In genomic region chr16:66844009-66844341, GRCh38 we compare ENCODE assay signal across 11 cellular contexts. TPM values are rescaled to one million over a fixed set of nuclear protein-coding genes. Genes with fewer than 3 reads are reported as not detected.
DNase-seq lines count a peak whose midpoint lies in the region; ATAC-seq, FAIRE-seq and TF ChIP-seq lines count a peak whose summit lies in the region.
"Had no signal": no experiment of that assay in that cellular context is flagged by ENCODE, and none has a peak within 500 bp of the region (broad histone marks: within the 10 kb centered on the region; RNA-seq: fewer than 3 reads in every experiment).

No MANE protein-coding gene starts in this region.

- H2BK5ac ChIP-seq in H9 (ENCODE audit: insufficient read length, low read length) (no peak overlapping the region), H1 (ENCODE audit: low read depth, low read length) (no peak overlapping the region)

- no peak for TF ChIP-seq CTCF in A549 (IDR thresholded peaks at IDR 0.05)
- no peak for TF ChIP-seq CTCF in H9 (conservative IDR thresholded peaks at IDR 0.05)
- no peak for TF ChIP-seq CTCF in H1 (IDR thresholded peaks at IDR 0.05; ENCODE audit: control extremely low read depth in 1 of 3, insufficient read depth in 1 of 3, low read depth in 1 of 3, low read length in 3 of 3)
- no peak for TF ChIP-seq CTCF in neural crest cell (conservative IDR thresholded peaks at IDR 0.05)
- no peak for TF ChIP-seq CTCF in RWPE1 (conservative IDR thresholded peaks at IDR 0.05; ENCODE audit: low read depth)
- TF ChIP-seq CTCF in MM.1S (IDR thresholded peaks at IDR 0.05; ENCODE audit: low read length): no peak

- H3K4me1 ChIP-seq in A549 (peaks cover 3% of the 10 kb centered on the region; the same call in 1 of the 3 replicates), H9 (ENCODE audit: insufficient read depth, low read length) (no peaks in the 10 kb centered on the region; the same call in 1 of the 2 replicates), H1 (replicated peaks in 1 of 4; ENCODE audit: control insufficient read depth in 3 of 4, insufficient read depth in 4 of 4, low read length in 3 of 4) (peaks cover 0 to 2% (median 0%) of the 10 kb centered on the region in 4 experiments; a peak in 3 of 7 replicates), MM.1S (ENCODE audit: low read length) (no peaks in the 10 kb centered on the region)

- H3K36me3 Mint-ChIP-seq in H9 (ENCODE audit: insufficient read depth in 1 of 3, low read depth in 3 of 3) (no peaks in the 10 kb centered on the region; a peak in 1 of 7 replicates), neural crest cell (ENCODE audit: low read depth) (no peaks in the 10 kb centered on the region)

- POLR2A ChIA-PET in A549 (lab: Yijun Ruan, JAX) (no interaction called here), H1 (lab: Charles Lee; ENCODE audit: partially characterized antibody) (interaction anchor here (1.0 to 3.3 kb wide), 3 partner anchors 14 to 22 kb away, joined by 3 to 26 read pairs (median 5); partner anchors contain the start of gene NAE1), RWPE1 (lab: Yijun Ruan, JAX; ENCODE audit: low non-redundant PET) (no interaction called here)

- H3K27ac ChIP-seq in A549 (no peak overlapping the region), H9 (ENCODE audit: insufficient read length, low read depth, low read length) (no peak overlapping the region), H1 (ENCODE audit: low read depth, low read length) (no peak overlapping the region), RWPE1 (no peak overlapping the region), MM.1S (ENCODE audit: low read length) (no peak overlapping the region)

- H2AFZ ChIP-seq in H9 (ENCODE audit: low read length): peak overlapping the region; percentile 50
- peak overlapping the region; percentile 48 for H2AFZ ChIP-seq in H1 (ENCODE audit: low read length)
- H2AFZ ChIP-seq in MM.1S (ENCODE audit: low read length): no peak overlapping the region

- H4K5ac ChIP-seq in H9 (ENCODE audit: insufficient read length, low read depth, low read length) (no peak overlapping the region), H1 (ENCODE audit: insufficient read length, low read depth, low read length) (no peak overlapping the region)

- no peaks in the 10 kb centered on the region for H3K9me2 ChIP-seq in MM.1S (replicated peaks; ENCODE audit: insufficient read depth, low read length)

- TF ChIP-seq POLR2A in A549 (IDR thresholded peaks at IDR 0.05; ENCODE audit: low read length) (no peak), H1 (IDR thresholded peaks at IDR 0.05; ENCODE audit: control extremely low read depth in 1 of 2, low read depth in 2 of 2, low read length in 2 of 2) (no peak)

- no peak for FAIRE-seq in A549 (lab: Jason Lieb, UNC)
- FAIRE-seq in H1 (lab: Jason Lieb, UNC): no peak
- FAIRE-seq: HTR-8/SVneo had no signal

- CTCF ChIA-PET in A549 (lab: Yijun Ruan, JAX) (interaction anchor here (0.9 to 4.8 kb wide), 5 partner anchors 13 to 236 kb away, joined by 3 to 41 read pairs (median 5); partner anchors contain the start of gene NAE1), H1 (lab: Charles Lee; ENCODE audit: partially characterized antibody) (interaction anchor here (0.9 to 13.4 kb wide), 4 partner anchors 10 to 193 kb away, joined by 5 to 162 read pairs (median 42); partner anchors contain the start of gene NAE1), RWPE1 (lab: Yijun Ruan, JAX) (interaction anchor here (0.9 kb wide), 1 partner anchor 24 kb away, joined by 3 read pairs; no protein-coding TSS in a partner anchor)

- H4K8ac ChIP-seq in H9 (replicated peaks; ENCODE audit: insufficient read length, low read depth, low read length) (no peak overlapping the region), H1 (ENCODE audit: extremely low read depth, insufficient read depth, low read length) (no peak overlapping the region)

- H2BK15ac ChIP-seq in H9 (ENCODE audit: low read depth, low read length) (no peak overlapping the region), H1 (ENCODE audit: low read length) (no peak overlapping the region)

- H3K36me3 ChIP-seq in H1 (ENCODE audit: control insufficient read depth in 2 of 4, insufficient read depth in 4 of 4, low read length in 3 of 4): no peaks in the 10 kb centered on the region
- H3K36me3 ChIP-seq in MM.1S (replicated peaks; ENCODE audit: insufficient read depth, low read length): no peaks in the 10 kb centered on the region

- H3K4me3 Mint-ChIP-seq in H9 (peak overlapping the region; percentile 68 to 81), neural crest cell (peak overlapping the region; percentile 79)

- no peak overlapping the region for H3T11ph ChIP-seq in H9 (ENCODE audit: low read length)

- H3K4me1 Mint-ChIP-seq in H9: peaks cover 2 to 16% of the 10 kb centered on the region in 2 experiments; a peak in 3 of 4 replicates
- no peaks in the 10 kb centered on the region for H3K4me1 Mint-ChIP-seq in neural crest cell

- H3K56ac ChIP-seq in H9 (ENCODE audit: insufficient read length, low read depth, low read length) (no peak overlapping the region), H1 (replicated peaks; ENCODE audit: insufficient read length, low read depth, low read length) (no peak overlapping the region)

- H3K4me2 ChIP-seq in A549 (peak overlapping the region; percentile 90), H9 (ENCODE audit: insufficient read depth, insufficient read length, low read length) (peak overlapping the region; percentile 67), H1 (ENCODE audit: insufficient read depth in 1 of 2, low read depth in 2 of 2, low read length in 2 of 2) (peak overlapping the region; percentile 80 to 98), MM.1S (ENCODE audit: low read depth, low read length) (no peak overlapping the region)

- H3K27me3 ChIP-seq in H9 (ENCODE audit: insufficient read depth, low read length) (peaks cover 17% of the 10 kb centered on the region), H1 (replicated peaks in 1 of 4; ENCODE audit: control insufficient read depth in 3 of 4, extremely low read depth in 1 of 4, insufficient read depth in 3 of 4, low read length in 3 of 4) (peaks cover 14 to 45% (median 36%) of the 10 kb centered on the region in 4 experiments), MM.1S (replicated peaks; ENCODE audit: insufficient read depth, low read length) (no peaks in the 10 kb centered on the region)

- H3K9me3 ChIP-seq in A549 (no peaks in the 10 kb centered on the region), H9 (ENCODE audit: control insufficient read depth, low read depth, low read length) (no peaks in the 10 kb centered on the region), H1 (ENCODE audit: insufficient read depth in 2 of 2, low read depth in 1 of 2, low read length in 1 of 2) (no peaks in the 10 kb centered on the region), MM.1S (replicated peaks; ENCODE audit: insufficient read depth, low read length) (no peaks in the 10 kb centered on the region)

- H3F3A ChIP-seq in MM.1S (ENCODE audit: insufficient read depth, low read length): no peaks in the 10 kb centered on the region

- TF ChIP-seq RAD21 in A549 (conservative IDR thresholded peaks at IDR 0.05 in 1 of 2, IDR thresholded peaks at IDR 0.05 in 1 of 2): no peak
- no peak for TF ChIP-seq RAD21 in H1 (IDR thresholded peaks at IDR 0.05 in 1 of 2, conservative IDR thresholded peaks at IDR 0.05 in 1 of 2; ENCODE audit: low read depth in 2 of 2, low read length in 2 of 2)

- H3K23ac ChIP-seq in H9 (ENCODE audit: insufficient read length, low read depth, low read length) (no peak overlapping the region), H1 (ENCODE audit: insufficient read length) (no peak overlapping the region)

- no peaks in the 10 kb centered on the region for H3K79me1 ChIP-seq in H9 (ENCODE audit: insufficient read depth, low read depth, low read length, poor library complexity, severe bottlenecking)
- H3K79me1 ChIP-seq in H1 (ENCODE audit: low read depth, low read length): no peaks in the 10 kb centered on the region

- 86% methylated on average over 5 of the region's 14 CpGs for WGBS in A549 (ENCODE audit: missing lambda C conversion rate)
- whole genome bisulfite sequencing in H9 (ENCODE audit: extremely low coverage, insufficient read length, low lambda C conversion rate): no CpG with 5 or more reads among the region's 14 CpGs
- 8% methylated on average over 6 of the region's 14 CpGs; no CpG with 5 or more reads in 1 of the 2 experiments for WGBS in H1 (ENCODE audit: extremely low coverage in 1 of 2, insufficient coverage in 1 of 2, insufficient read length in 1 of 2, insufficient replicate concordance in 2 of 2, low coverage in 1 of 2, low lambda C conversion rate in 2 of 2, missing lambda C conversion rate in 1 of 2), 2 experiments

- H2BK120ac ChIP-seq in H9 (ENCODE audit: low read depth, low read length, poor library complexity, severe bottlenecking): no peak overlapping the region
- H2BK120ac ChIP-seq in H1 (replicated peaks; ENCODE audit: low read depth, low read length): no peak overlapping the region

- no peak overlapping the region for H3K14ac ChIP-seq in H9 (ENCODE audit: insufficient read depth, low read length)
- H3K14ac ChIP-seq in H1 (ENCODE audit: insufficient read length): no peak overlapping the region

- H3K4ac ChIP-seq in H9 (ENCODE audit: low read depth, low read length) (no peak overlapping the region), H1 (replicated peaks; ENCODE audit: insufficient read length, low read depth, low read length) (no peak overlapping the region)

- TF ChIP-seq EP300 in A549 (IDR thresholded peaks at IDR 0.05) (no peak), H1 (IDR thresholded peaks at IDR 0.05; ENCODE audit: borderline replicate concordance in 1 of 2, low read depth in 2 of 2, low read length in 2 of 2) (no peak)

- H3K4me3 ChIP-seq in A549: no peak overlapping the region; the same call in 2 of the 3 replicates
- peak overlapping the region; percentile 46 to 75 (median 62) for H3K4me3 ChIP-seq in H1 (ENCODE audit: extremely low read depth in 1 of 4, insufficient read depth in 2 of 4, low read depth in 3 of 4, low read length in 4 of 4)
- no peak overlapping the region for H3K4me3 ChIP-seq in MM.1S (ENCODE audit: low read length)

- H3K27me3 Mint-ChIP-seq in H9 (ENCODE audit: low read depth): peaks cover 91% of the 10 kb centered on the region
- H3K27me3 Mint-ChIP-seq in neural crest cell (ENCODE audit: low read depth): peaks cover 95% of the 10 kb centered on the region

- H3K9me3 Mint-ChIP-seq in H9 (no peaks in the 10 kb centered on the region), neural crest cell (no peaks in the 10 kb centered on the region)

- no peak overlapping the region for H2BK20ac ChIP-seq in H9 (ENCODE audit: low read depth, low read length, poor library complexity, severe bottlenecking)
- H2BK20ac ChIP-seq in H1 (ENCODE audit: low read length): no peak overlapping the region

- H3K18ac ChIP-seq in H9 (ENCODE audit: insufficient read length, low read depth, low read length) (no peak overlapping the region), H1 (ENCODE audit: extremely low read depth, low read length) (no peak overlapping the region; the same call in none of the 2 replicates)

- H4K20me1 ChIP-seq in H9 (ENCODE audit: control insufficient read depth, insufficient read depth, insufficient read length): no peaks in the 10 kb centered on the region
- H4K20me1 ChIP-seq in H1 (replicated peaks in 1 of 2; ENCODE audit: control insufficient read depth in 1 of 2, insufficient read depth in 2 of 2, low read length in 2 of 2): peaks cover 0 to 3% of the 10 kb centered on the region in 2 experiments
- H4K20me1 ChIP-seq in MM.1S (ENCODE audit: insufficient read depth, low read length): no peaks in the 10 kb centered on the region

- ATAC-seq in A549 (no peak), GM18861 (IDR thresholded peaks at IDR 0.05; ENCODE audit: unreplicated experiment) (no peak)

- H3K79me2 ChIP-seq in H9 (ENCODE audit: insufficient read depth, low read length): no peaks in the 10 kb centered on the region
- no peaks in the 10 kb centered on the region for H3K79me2 ChIP-seq in H1 (ENCODE audit: control insufficient read depth in 1 of 2, insufficient read depth in 2 of 2, low read length in 2 of 2)
- H3K79me2 ChIP-seq in MM.1S (ENCODE audit: low read length): no peaks in the 10 kb centered on the region

- no peak overlapping the region for H2AK5ac ChIP-seq in H9 (ENCODE audit: insufficient read length, low read length)
- no peak overlapping the region for H2AK5ac ChIP-seq in H1 (ENCODE audit: low read depth, low read length)

- H4K91ac ChIP-seq in H9 (ENCODE audit: insufficient read length, low read depth, low read length) (no peak overlapping the region), H1 (replicated peaks; ENCODE audit: insufficient read length, low read length) (no peak overlapping the region)

- no peak overlapping the region for H3K27ac Mint-ChIP-seq in H9
- no peak overlapping the region for H3K27ac Mint-ChIP-seq in neural crest cell (ENCODE audit: unreplicated experiment)

- H3K23me2 ChIP-seq in H9 (ENCODE audit: insufficient read length, low read depth, low read length, poor library complexity, severe bottlenecking) (peaks cover 13% of the 10 kb centered on the region), H1 (ENCODE audit: low read depth, low read length) (peaks cover 12% of the 10 kb centered on the region)

- DNase-seq in A549 (ENCODE audit: low read depth in 1 of 2, low spot score in 1 of 2) (no peak), H9 (peak; percentile 60), H1 (ENCODE audit: low read depth in 1 of 2, low spot score in 2 of 2) (no peak), neural crest cell (ENCODE audit: low read depth, low spot score) (no peak), RWPE1 (ENCODE audit: low spot score) (no peak), kidney glomerular epithelial cell (lab: John Stamatoyannopoulos, UW) (no peak), MM.1S (no peak)
- DNase-seq: NCI-H345 had no signal

- H3K9ac ChIP-seq in H9 (ENCODE audit: extremely low read depth, insufficient read length, low read length) (no peak overlapping the region), H1 (replicated peaks in 1 of 4; ENCODE audit: extremely low read depth in 1 of 4, low read depth in 3 of 4, low read length in 3 of 4) (no peak overlapping the region), MM.1S (ENCODE audit: low read length) (no peak overlapping the region)

- H2BK12ac ChIP-seq in H9 (ENCODE audit: insufficient read length, low read depth, low read length): no peak overlapping the region
- no peak overlapping the region for H2BK12ac ChIP-seq in H1 (ENCODE audit: low read depth, low read length)

RNA-seq across cellular contexts. Expression of gene CA7, which starts 0.2 kb away (rescaled TPM):
- not detected in 2 replicates for polyA plus RNA-seq in A549 (2011; rRNA removed)
- 0.03 TPM in 1 of 2 replicates, not detected in the other for polyA plus RNA-seq in A549 (2012; cell fraction: cytosol; rRNA removed)
- not detected in 2 replicates for polyA plus RNA-seq in A549 (2012; cell fraction: nucleus; rRNA removed)
- not detected in 3 replicates for polyA plus RNA-seq in A549 (2017; fragmentation: RNase III; extraction: RNeasy Plus Mini Kit Qiagen cat#74134 plus additional on column Dnase treatment)
- polyA minus RNA-seq in A549 (2011; rRNA and poly(A)+ RNA removed): not detected in 2 replicates
- 0.55 and 0.81 TPM in 2 replicates for total RNA-seq in H9 (2021)
- 1.7 and 1.8 TPM in 2 replicates for total RNA-seq in H1 (2021; fragmentation: NEBNext Ultra II Directional; extraction: Animal tissue kit (Norgen Biotek cat#: 25700))
- 2.7 and 4.7 TPM in 2 replicates for polyA plus RNA-seq in H1 (2011; rRNA removed)
- 3.2 TPM for polyA plus RNA-seq in H1 (2011; cell fraction: cytosol; rRNA removed)
- polyA plus RNA-seq in H1 (2011; cell fraction: nucleus; rRNA removed): 3.4 TPM
- 0.81 to 2.5 TPM (median 2.0 TPM) in 4 replicates for polyA plus RNA-seq in H1 (2012, experiment 1 of 2)
- 2.0 TPM for polyA plus RNA-seq in H1 (2012, experiment 2 of 2)
- polyA plus RNA-seq in H1 (2013, experiment 1 of 2): 1.6 TPM
- polyA plus RNA-seq in H1 (2013, experiment 2 of 2): 1.4 TPM
- polyA minus RNA-seq in H1 (2011; rRNA and poly(A)+ RNA removed): 2.0 and 2.6 TPM in 2 replicates
- polyA minus RNA-seq in H1 (2011; cell fraction: cytosol; rRNA and poly(A)+ RNA removed): 1.5 TPM
- 1.00 TPM for polyA minus RNA-seq in H1 (2011; cell fraction: nucleus; rRNA and poly(A)+ RNA removed)
- total RNA-seq in neural crest cell: not detected in 2 replicates

RNA-seq across cellular contexts. Expression of gene NAE1, which starts 13.2 kb away (rescaled TPM):
- polyA plus RNA-seq in A549 (2011; rRNA removed) (89.8 and 132 TPM in 2 replicates), A549 (2017; fragmentation: RNase III; extraction: RNeasy Plus Mini Kit Qiagen cat#74134 plus additional on column Dnase treatment) (90.0 to 96.2 TPM (median 94.9 TPM) in 3 replicates), H1 (2011; rRNA removed) (30.3 and 66.6 TPM in 2 replicates)
- polyA plus RNA-seq in A549 (2012; cell fraction: cytosol; rRNA removed): 41.1 and 41.8 TPM in 2 replicates
- 18.0 and 27.3 TPM in 2 replicates for polyA plus RNA-seq in A549 (2012; cell fraction: nucleus; rRNA removed)
- 16.5 and 18.2 TPM in 2 replicates for polyA minus RNA-seq in A549 (2011; rRNA and poly(A)+ RNA removed)
- total RNA-seq in H9 (2021) (131 and 144 TPM in 2 replicates), neural crest cell (156 TPM in 2 replicates)
- total RNA-seq in H1 (2021; fragmentation: NEBNext Ultra II Directional; extraction: Animal tissue kit (Norgen Biotek cat#: 25700)): 145 and 155 TPM in 2 replicates
- polyA plus RNA-seq in H1 (2011; cell fraction: cytosol; rRNA removed): 89.8 TPM
- polyA plus RNA-seq in H1 (2011; cell fraction: nucleus; rRNA removed): 18.4 TPM
- 82.6 to 180 TPM (median 91.9 TPM) in 4 replicates for polyA plus RNA-seq in H1 (2012, experiment 1 of 2)
- 11.6 TPM for polyA plus RNA-seq in H1 (2012, experiment 2 of 2)
- polyA plus RNA-seq in H1 (2013, experiment 1 of 2): 195 TPM
- polyA plus RNA-seq in H1 (2013, experiment 2 of 2): 199 TPM
- 34.3 and 62.0 TPM in 2 replicates for polyA minus RNA-seq in H1 (2011; rRNA and poly(A)+ RNA removed)
- 31.3 TPM for polyA minus RNA-seq in H1 (2011; cell fraction: cytosol; rRNA and poly(A)+ RNA removed)
- polyA minus RNA-seq in H1 (2011; cell fraction: nucleus; rRNA and poly(A)+ RNA removed): 54.2 TPM

RNA-seq across cellular contexts. Expression of gene PDP2, which starts 36.3 kb away (rescaled TPM):
- 10.0 and 10.7 TPM in 2 replicates for polyA plus RNA-seq in A549 (2011; rRNA removed)
- polyA plus RNA-seq in A549 (2012; cell fraction: cytosol; rRNA removed): 3.5 and 4.3 TPM in 2 replicates
- 3.3 and 4.0 TPM in 2 replicates for polyA plus RNA-seq in A549 (2012; cell fraction: nucleus; rRNA removed)
- 7.7 to 10.5 TPM (median 8.7 TPM) in 3 replicates for polyA plus RNA-seq in A549 (2017; fragmentation: RNase III; extraction: RNeasy Plus Mini Kit Qiagen cat#74134 plus additional on column Dnase treatment)
- 27.2 and 31.7 TPM in 2 replicates for polyA minus RNA-seq in A549 (2011; rRNA and poly(A)+ RNA removed)
- total RNA-seq in H9 (2021): 22.0 and 23.1 TPM in 2 replicates
- 36.0 and 36.5 TPM in 2 replicates for total RNA-seq in H1 (2021; fragmentation: NEBNext Ultra II Directional; extraction: Animal tissue kit (Norgen Biotek cat#: 25700))
- 10.1 and 11.7 TPM in 2 replicates for polyA plus RNA-seq in H1 (2011; rRNA removed)
- polyA plus RNA-seq in H1 (2011; cell fraction: cytosol; rRNA removed): 15.6 TPM
- 20.5 TPM for polyA plus RNA-seq in H1 (2011; cell fraction: nucleus; rRNA removed)
- polyA plus RNA-seq in H1 (2012, experiment 1 of 2): 10.6 to 16.3 TPM (median 15.7 TPM) in 4 replicates
- 14.4 TPM for polyA plus RNA-seq in H1 (2012, experiment 2 of 2)
- 13.5 TPM for polyA plus RNA-seq in H1 (2013, experiment 1 of 2)
- 12.7 TPM for polyA plus RNA-seq in H1 (2013, experiment 2 of 2)
- 97.6 and 123 TPM in 2 replicates for polyA minus RNA-seq in H1 (2011; rRNA and poly(A)+ RNA removed)
- 19.5 TPM for polyA minus RNA-seq in H1 (2011; cell fraction: cytosol; rRNA and poly(A)+ RNA removed)
- 28.7 TPM for polyA minus RNA-seq in H1 (2011; cell fraction: nucleus; rRNA and poly(A)+ RNA removed)
- 18.0 and 22.7 TPM in 2 replicates for total RNA-seq in neural crest cell

RNA-seq across cellular contexts. Expression of gene TERB1, which starts 42.6 kb away (rescaled TPM):
- polyA plus RNA-seq in A549 (2011; rRNA removed): 0.07 and 0.18 TPM in 2 replicates
- polyA plus RNA-seq in A549 (2012; cell fraction: cytosol; rRNA removed): 0.03 and 0.08 TPM in 2 replicates
- polyA plus RNA-seq in A549 (2012; cell fraction: nucleus; rRNA removed): 0.11 and 0.45 TPM in 2 replicates
- 0.12 to 0.18 TPM (median 0.17 TPM) in 3 replicates for polyA plus RNA-seq in A549 (2017; fragmentation: RNase III; extraction: RNeasy Plus Mini Kit Qiagen cat#74134 plus additional on column Dnase treatment)
- 0.19 and 0.29 TPM in 2 replicates for polyA minus RNA-seq in A549 (2011; rRNA and poly(A)+ RNA removed)
- not detected in 2 replicates for total RNA-seq in H9 (2021)
- not detected in 2 replicates for total RNA-seq in H1 (2021; fragmentation: NEBNext Ultra II Directional; extraction: Animal tissue kit (Norgen Biotek cat#: 25700))
- not detected in 2 replicates for polyA plus RNA-seq in H1 (2011; rRNA removed)
- polyA plus RNA-seq in H1 (2011; cell fraction: cytosol; rRNA removed): 0.13 TPM
- not detected for polyA plus RNA-seq in H1 (2011; cell fraction: nucleus; rRNA removed)
- polyA plus RNA-seq in H1 (2012, experiment 1 of 2): not detected in 4 replicates
- polyA plus RNA-seq in H1 (2012, experiment 2 of 2): not detected
- not detected for polyA plus RNA-seq in H1 (2013, experiment 1 of 2)
- not detected for polyA plus RNA-seq in H1 (2013, experiment 2 of 2)
- polyA minus RNA-seq in H1 (2011; rRNA and poly(A)+ RNA removed): not detected in 2 replicates
- not detected for polyA minus RNA-seq in H1 (2011; cell fraction: cytosol; rRNA and poly(A)+ RNA removed)
- polyA minus RNA-seq in H1 (2011; cell fraction: nucleus; rRNA and poly(A)+ RNA removed): not detected
- 0.25 and 0.26 TPM in 2 replicates for total RNA-seq in neural crest cell
- total RNA-seq: myocyte had no signal

Comparison
In these comparisons a context has a peak if more than half of its experiments do, and no peak if none do; other contexts are left out.
1. H3K4me3 ChIP-seq: peak in H1 (4 of 4); none in A549 (single experiment) and MM.1S (single experiment).